Comparison of ENCODE assay signal across 6 cellular contexts in genomic region chr1:64150729-64151128, GRCh38. TPM values are rescaled to one million over a fixed set of nuclear protein-coding genes. Genes with fewer than 3 reads are reported as not detected.
"Had no signal": no experiment of that assay in that cellular context is flagged by ENCODE, and none has a peak within 500 bp of the region (broad histone marks: within the 10 kb centered on the region; RNA-seq: fewer than 3 reads in every experiment).

No MANE protein-coding gene starts in this region.

- ATAC-seq: GM23338 had no signal

- H3K4me2 ChIP-seq: GM23338 had no signal

- H3K4me3 Mint-ChIP-seq: GM23338, H9 had no signal

- H3K4me3 ChIP-seq: GM23338 had no signal

- H2AFZ ChIP-seq: GM23338 had no signal

- H3K27ac Mint-ChIP-seq: GM23338 had no signal

- H3K9me3 Mint-ChIP-seq: GM23338, H9 had no signal

- DNase-seq: H9, HCEC 1CT, IMR-90 had no signal

RNA-seq across cellular contexts. Expression of gene UBE2U, which starts 52.7 kb away (rescaled TPM):
- total RNA-seq: GM23338, H1, H9, HT-29, IMR-90 had no signal
- polyA plus RNA-seq: GM23338, H1, IMR-90 had no signal
